11 cellular contexts compared by ENCODE assay signal in genomic region chr11:75380716-75381420, GRCh38. TPM values are rescaled to one million over a fixed set of nuclear protein-coding genes. Genes with fewer than 3 reads are reported as not detected.
DNase-seq lines count a peak whose midpoint lies in the region; ATAC-seq and TF ChIP-seq lines count a peak whose summit lies in the region.
"Had no signal": no experiment of that assay in that cellular context is flagged by ENCODE, and none has a peak within 500 bp of the region (broad histone marks: within the 10 kb centered on the region; RNA-seq: fewer than 3 reads in every experiment).

No MANE protein-coding gene starts in this region.

- no peak overlapping the region for H2AFZ ChIP-seq in hepatocyte

- no peaks in the 10 kb centered on the region for H3K9me2 ChIP-seq in hepatocyte (replicated peaks; ENCODE audit: insufficient read depth)

- DNase-seq in NCI-H82 (lab: John Stamatoyannopoulos, UW) (peak; percentile 20), NCI-H82 treated with DMSO at 0.1 percent for 48 hours (lab: John Stamatoyannopoulos, UW; ENCODE audit: unreplicated experiment) (no peak), SKM-1 (lab: John Stamatoyannopoulos, UW; ENCODE audit: unreplicated experiment) (peak; percentile 38), hepatocyte (ENCODE audit: low spot score) (peak; percentile 73), sigmoid colon (peak; percentile 68), GM19238 (ENCODE audit: insufficient read length, low spot score) (no peak), NCI-H446 (lab: John Stamatoyannopoulos, UW) (no peak)
- DNase-seq: NCI-H510A treated with DMSO at 0.1 percent for 48 hours had no signal

- no peaks in the 10 kb centered on the region for H3K36me3 ChIP-seq in hepatocyte (replicated peaks; ENCODE audit: insufficient read depth, low read depth)
- H3K36me3 ChIP-seq in sigmoid colon, result no peaks in the 10 kb centered on the region
- H3K36me3 ChIP-seq: suprapubic skin had no signal

- H3K27ac ChIP-seq in hepatocyte, result peak overlapping the region; percentile 80
- peak overlapping the region in 1 of 4 donors; percentile 63 for H3K27ac ChIP-seq in sigmoid colon
- H3K27ac ChIP-seq: suprapubic skin had no signal

- H3K4me2 ChIP-seq in hepatocyte, result no peak overlapping the region

- no peaks in the 10 kb centered on the region for H4K20me1 ChIP-seq in hepatocyte (ENCODE audit: insufficient read depth, poor library complexity, severe bottlenecking)

- intact Hi-C loops in sigmoid colon (cut with DNase I), result no loop called here

- H3K4me3 ChIP-seq in hepatocyte, result no peak overlapping the region
- no peak overlapping the region for H3K4me3 ChIP-seq in sigmoid colon
- H3K4me3 ChIP-seq: suprapubic skin had no signal

- H3K79me2 ChIP-seq in hepatocyte, result no peaks in the 10 kb centered on the region

- ATAC-seq in HG03439 (IDR thresholded peaks at IDR 0.05; ENCODE audit: unreplicated experiment), result no peak

- H3K27me3 ChIP-seq in hepatocyte, result no peaks in the 10 kb centered on the region
- H3K27me3 ChIP-seq in sigmoid colon, result no peaks in the 10 kb centered on the region
- H3K27me3 ChIP-seq: suprapubic skin had no signal

- 63% methylated on average over 7 of the region's 7 CpGs for WGBS in hepatocyte (ENCODE audit: low lambda C conversion rate, missing lambda C conversion rate)
- 29 to 69% methylated on average over 7 of the region's 7 CpGs for WGBS in sigmoid colon, 2 donors

- TF ChIP-seq EP300 in sigmoid colon (IDR thresholded peaks at IDR 0.05), result no peak

- no peak for TF ChIP-seq CTCF in hepatocyte (IDR thresholded peaks at IDR 0.05; ENCODE audit: poor library complexity)
- no peak for TF ChIP-seq CTCF in sigmoid colon (IDR thresholded peaks at IDR 0.05)

- no peak for TF ChIP-seq POLR2A in sigmoid colon (IDR thresholded peaks at IDR 0.05)

- H3K9me3 ChIP-seq in hepatocyte (ENCODE audit: low read depth), result no peaks in the 10 kb centered on the region
- no peaks in the 10 kb centered on the region for H3K9me3 ChIP-seq in sigmoid colon
- H3K9me3 ChIP-seq: suprapubic skin had no signal

- H3K4me1 ChIP-seq in hepatocyte (ENCODE audit: insufficient read depth) (peaks cover 16% of the 10 kb centered on the region), sigmoid colon (peaks cover 0 to 5% (median 0%) of the 10 kb centered on the region in 4 donors)

RNA-seq across cellular contexts. Expression of gene RPS3, which starts 18.4 kb away (rescaled TPM):
- total RNA-seq in hepatocyte (1,201 and 1,418 TPM in 2 replicates), sigmoid colon (1,000 to 10,000 TPM in 3 of 4 donors, 100 to 1,000 TPM in 1; 967 to 2,377 (median 1,713) TPM)
- polyA plus RNA-seq in hepatocyte (1,042 and 1,094 TPM in 2 replicates), sigmoid colon (1,000 to 10,000 TPM; 2,814 to 4,083 (median 3,267) TPM)

RNA-seq across cellular contexts. Expression of gene ARRB1, which starts 29.4 kb away (rescaled TPM):
- 83.2 and 91.3 TPM in 2 replicates for total RNA-seq in hepatocyte
- 15.2 and 16.2 TPM in 2 replicates for polyA plus RNA-seq in hepatocyte
- total RNA-seq in sigmoid colon, result 10 to 100 TPM; 38.5 to 96.7 (median 55.2) TPM
- 10 to 100 TPM; 24.0 to 45.6 (median 32.4) TPM for polyA plus RNA-seq in sigmoid colon

RNA-seq across cellular contexts. Expression of gene KLHL35, which starts 52.1 kb away (rescaled TPM):
- 0.63 and 0.88 TPM in 2 replicates for total RNA-seq in hepatocyte
- 1.7 and 3.2 TPM in 2 replicates for polyA plus RNA-seq in hepatocyte
- total RNA-seq in sigmoid colon, result 1 to 10 TPM in 1 of 4 donors, under 1 TPM in 1, not detected in 2; 0.81 to 1.1 TPM
- polyA plus RNA-seq in sigmoid colon, result under 1 TPM in 1 of 3 donors, not detected in 2; 0.41 TPM
- total RNA-seq: A172 had no signal

Comparison
In these comparisons a context has a peak if more than half of its experiments do, and no peak if none do; other contexts are left out.
1. DNase-seq: peak in NCI-H82 (single experiment), SKM-1 (single experiment), hepatocyte (single experiment) and sigmoid colon (single experiment); none in NCI-H82 treated with DMSO at 0.1 percent for 48 hours (single experiment), GM19238 (single experiment) and NCI-H446 (0 of 2).